1 cellular context compared by ENCODE assay signal in genomic region chr7:100874577-100875355, GRCh38.
TF ChIP-seq lines count a peak whose summit lies in the region.

TSS of gene SRRT (plus strand) at chr7:100875103. CDS start at chr7:100875591, 488 bp downstream.

TF ChIP-seq in K562, 482 proteins besides CTCF, POLR2A, EP300 and RAD21 (continued from another document and continues in another):
- TF ChIP-seq ZBTB34 (CRISPR knock-in tag; IDR thresholded peaks at IDR 0.05), result no peak
- no peak for TF ChIP-seq MCM5 (IDR thresholded peaks at IDR 0.05; ENCODE audit: low read depth)
- no peak for TF ChIP-seq EZH2 (IDR thresholded peaks at IDR 0.05; ENCODE audit: borderline replicate concordance, low read depth, low read length)
- TF ChIP-seq YY1 (IDR thresholded peaks at IDR 0.05; ENCODE audit: borderline replicate concordance in 1 of 3, control insufficient read depth in 1 of 3, extremely low read depth in 1 of 3, insufficient read depth in 3 of 3, insufficient read length in 1 of 3, insufficient replicate concordance in 2 of 3, low read depth in 1 of 3, low read length in 2 of 3), result peak; percentile 67 to 96 (median 94)
- TF ChIP-seq ARID3B (CRISPR knock-in tag; IDR thresholded peaks at IDR 0.05; ENCODE audit: borderline replicate concordance), result 0 out of 2 replicates have a peak, but pooled peaks have one; percentile 28
- TF ChIP-seq ZKSCAN3 (CRISPR knock-in tag; IDR thresholded peaks at IDR 0.05), result no peak
- no peak for TF ChIP-seq ATF1 (CRISPR knock-in tag; IDR thresholded peaks at IDR 0.05)
- peak; percentile 80 for TF ChIP-seq ATF1 (tag; IDR thresholded peaks at IDR 0.05)
- TF ChIP-seq ZNF224 (CRISPR knock-in tag; IDR thresholded peaks at IDR 0.05), result no peak
- peak; percentile 91; the same call in 1 of the 2 replicates for TF ChIP-seq ERF (CRISPR knock-in tag; IDR thresholded peaks at IDR 0.05)
- TF ChIP-seq HDAC6 (IDR thresholded peaks at IDR 0.05; ENCODE audit: low read depth, low read length), result no peak
- peak; percentile 73; the same call in 1 of the 2 replicates for TF ChIP-seq JUND (IDR thresholded peaks at IDR 0.05; ENCODE audit: borderline replicate concordance, low read depth, low read length)
- peak; percentile 47; the same call in 1 of the 3 replicates for TF ChIP-seq JUND (tag; IDR thresholded peaks at IDR 0.05; ENCODE audit: borderline replicate concordance, low read depth, low read length)
- no peak for TF ChIP-seq HMGXB4 (CRISPR knock-in tag; IDR thresholded peaks at IDR 0.05)
- TF ChIP-seq ZNF212 (CRISPR knock-in tag; IDR thresholded peaks at IDR 0.05), result peak; percentile 82; the same call in 1 of the 2 replicates
- no peak for TF ChIP-seq U2AF1 (optimal IDR thresholded peaks at IDR 0.05; ENCODE audit: low read depth, low read length)
- TF ChIP-seq ZNF740 (CRISPR knock-in tag; IDR thresholded peaks at IDR 0.05), result no peak; the same call in 1 of the 2 replicates
- TF ChIP-seq ZNF740 (tag; IDR thresholded peaks at IDR 0.05), result no peak
- TF ChIP-seq ZNF707 (CRISPR knock-in tag; conservative IDR thresholded peaks at IDR 0.05), result no peak
- no peak for TF ChIP-seq ZNF311 (CRISPR knock-in tag; IDR thresholded peaks at IDR 0.05)
- no peak for TF ChIP-seq CHD7 (IDR thresholded peaks at IDR 0.05; ENCODE audit: low read depth, low read length)
- TF ChIP-seq HMG20A (CRISPR knock-in tag; conservative IDR thresholded peaks at IDR 0.05), result no peak
- TF ChIP-seq TRIM25 (IDR thresholded peaks at IDR 0.05; ENCODE audit: borderline replicate concordance), result no peak
- TF ChIP-seq BRF2 (IDR thresholded peaks at IDR 0.05; ENCODE audit: borderline replicate concordance, insufficient read depth, insufficient read length), result no peak
- peak; percentile 72 for TF ChIP-seq HCFC1 (IDR thresholded peaks at IDR 0.05; ENCODE audit: low read depth, low read length)
- peak; percentile 96 for TF ChIP-seq ETV5 (CRISPR knock-in tag; IDR thresholded peaks at IDR 0.05; ENCODE audit: low read depth)
- TF ChIP-seq ZNF699 (CRISPR knock-in tag; IDR thresholded peaks at IDR 0.05; ENCODE audit: insufficient replicate concordance), result no peak
- TF ChIP-seq ZNF175 (CRISPR knock-in tag; IDR thresholded peaks at IDR 0.05; ENCODE audit: low read depth), result peak; percentile 88
- TF ChIP-seq POLR3G (IDR thresholded peaks at IDR 0.05; ENCODE audit: extremely low read depth, insufficient read length, insufficient replicate concordance), result no peak
- peak; percentile 100 for TF ChIP-seq MTA3 (IDR thresholded peaks at IDR 0.05; ENCODE audit: borderline replicate concordance)
- peak; percentile 89 for TF ChIP-seq C11orf30 (IDR thresholded peaks at IDR 0.05; ENCODE audit: low read depth)
- no peak; the same call in none of the 2 replicates for TF ChIP-seq STAT6 (CRISPR knock-in tag; IDR thresholded peaks at IDR 0.05)
- no peak for TF ChIP-seq ZNF551 (CRISPR knock-in tag; IDR thresholded peaks at IDR 0.05)
- TF ChIP-seq FIP1L1 (IDR thresholded peaks at IDR 0.05; ENCODE audit: low read depth, low read length, poor library complexity, severe bottlenecking), result peak; percentile 94
- peak; percentile 99 for TF ChIP-seq KAT8 (IDR thresholded peaks at IDR 0.05; ENCODE audit: low read depth)
